ENCODE assay signal across 9 cellular contexts in genomic region chr14:21852061-21852664, GRCh38.
DNase-seq lines count a peak whose midpoint lies in the region; ATAC-seq and TF ChIP-seq lines count a peak whose summit lies in the region.
"Had no signal": no experiment of that assay in that cellular context is flagged by ENCODE, and none has a peak within 500 bp of the region (broad histone marks: within the 10 kb centered on the region; RNA-seq: fewer than 3 reads in every experiment).

No MANE protein-coding gene starts in this region.

- no peak overlapping the region for H3K27ac ChIP-seq in endodermal cell (ENCODE audit: low read depth, low read length)
- no peak overlapping the region for H3K27ac ChIP-seq in tibial nerve
- H3K27ac ChIP-seq in aorta (ENCODE audit: low read depth in 1 of 2, low read length in 2 of 2) = no peak overlapping the region
- H3K27ac ChIP-seq: BLaER1 treated with 17β-estradiol and CSF1 and Interleukin-3, amounts not matched to agents 10 nM and 100 nM had no signal

- H3K36me3 Mint-ChIP-seq in activated CD8-positive, alpha-beta T cell treated with anti-CD3 and anti-CD28 coated beads for 36 hours (ENCODE audit: low read depth) = peaks cover 19% of the 10 kb centered on the region
- H3K36me3 Mint-ChIP-seq in endodermal cell (ENCODE audit: low read depth) (no peaks in the 10 kb centered on the region), neural crest cell (ENCODE audit: low read depth) (no peaks in the 10 kb centered on the region)

- CTCF ChIA-PET in activated CD8-positive, alpha-beta T cell treated with anti-CD3 and anti-CD28 coated beads for 36 hours (lab: Charles Lee) = interaction anchor here (0.6 to 3.4 kb wide), 45 partner anchors 10 to 802 kb away, joined by 3 to 43 read pairs (median 4); no protein-coding TSS in a partner anchor

- POLR2A ChIA-PET in activated CD8-positive, alpha-beta T cell treated with anti-CD3 and anti-CD28 coated beads for 36 hours (lab: Charles Lee) = interaction anchor here (0.8 to 2.4 kb wide), 8 partner anchors 10 to 703 kb away, joined by 3 to 10 read pairs (median 4); no protein-coding TSS in a partner anchor

- peak overlapping the region; percentile 80 for H3K27ac Mint-ChIP-seq in activated CD8-positive, alpha-beta T cell treated with anti-CD3 and anti-CD28 coated beads for 36 hours
- H3K27ac Mint-ChIP-seq in endodermal cell (no peak overlapping the region), neural crest cell (ENCODE audit: unreplicated experiment) (no peak overlapping the region)

- peaks cover 6% of the 10 kb centered on the region for H3K4me1 Mint-ChIP-seq in activated CD8-positive, alpha-beta T cell treated with anti-CD3 and anti-CD28 coated beads for 36 hours (ENCODE audit: low read depth)
- peaks cover 7% of the 10 kb centered on the region for H3K4me1 Mint-ChIP-seq in endodermal cell
- H3K4me1 Mint-ChIP-seq in neural crest cell = peaks cover 4% of the 10 kb centered on the region

- no peaks in the 10 kb centered on the region for H3K9me3 Mint-ChIP-seq in activated CD8-positive, alpha-beta T cell treated with anti-CD3 and anti-CD28 coated beads for 36 hours
- H3K9me3 Mint-ChIP-seq in endodermal cell = no peaks in the 10 kb centered on the region
- H3K9me3 Mint-ChIP-seq in neural crest cell = no peaks in the 10 kb centered on the region

- TF ChIP-seq CTCF in activated CD8-positive, alpha-beta T cell treated with anti-CD3 and anti-CD28 coated beads for 36 hours (IDR thresholded peaks at IDR 0.05) = peak; percentile 71
- TF ChIP-seq CTCF in endodermal cell (conservative IDR thresholded peaks at IDR 0.05) (peak; percentile 92), neural crest cell (conservative IDR thresholded peaks at IDR 0.05) (peak; percentile 82), tibial nerve (IDR thresholded peaks at IDR 0.05) (peak in 4 of 5 experiments; percentile 25 to 51 (median 46))

- DNase-seq in NCI-H1694 treated with DMSO at 0.1 percent for 48 hours (lab: John Stamatoyannopoulos, UW) (peak; percentile 3), NCI-H1694 (lab: John Stamatoyannopoulos, UW) (no peak), MV-4-11 (lab: John Stamatoyannopoulos, UW) (peak; percentile 17), endodermal cell (peak; percentile 90), neural crest cell (ENCODE audit: low read depth, low spot score) (peak; percentile 71), tibial nerve (ENCODE audit: low spot score in 2 of 2) (peak; percentile 18 to 35), aorta (no peak)
- peak; percentile 89 for DNase-seq in activated CD8-positive, alpha-beta T cell treated with anti-CD3 and anti-CD28 coated beads for 36 hours

- 22 to 33% methylated on average over 2 to 4 of the region's 4 CpGs for WGBS in endodermal cell (ENCODE audit: insufficient coverage in 1 of 2, insufficient read length in 1 of 2), 2 experiments
- WGBS in tibial nerve, 2 donors = 27 to 30% methylated on average over 4 of the region's 4 CpGs
- 19% methylated on average over 4 of the region's 4 CpGs for whole genome bisulfite sequencing in aorta, 2 donors

- TF ChIP-seq POLR2A in tibial nerve (IDR thresholded peaks at IDR 0.05) = no peak

- H3K4me3 Mint-ChIP-seq in activated CD8-positive, alpha-beta T cell treated with anti-CD3 and anti-CD28 coated beads for 36 hours = peak overlapping the region; percentile 79
- H3K4me3 Mint-ChIP-seq in endodermal cell (no peak overlapping the region), neural crest cell (no peak overlapping the region)

- ATAC-seq in activated CD8-positive, alpha-beta T cell treated with anti-CD3 and anti-CD28 coated beads for 36 hours = peak; percentile 83
- no peak for ATAC-seq in aorta (ENCODE audit: low FRiP score)

- no peaks in the 10 kb centered on the region for H3K27me3 ChIP-seq in endodermal cell (ENCODE audit: control insufficient read depth, insufficient read depth, low read length, poor library complexity, severe bottlenecking)
- H3K27me3 ChIP-seq in tibial nerve = no peaks in the 10 kb centered on the region
- H3K27me3 ChIP-seq in aorta (ENCODE audit: control insufficient read depth in 1 of 2, insufficient read depth in 2 of 2, low read length in 1 of 2) = no peaks in the 10 kb centered on the region
- H3K27me3 ChIP-seq: BLaER1 treated with 17β-estradiol and CSF1 and Interleukin-3, amounts not matched to agents 10 nM and 100 nM had no signal

- no peaks in the 10 kb centered on the region for H3K4me1 ChIP-seq in endodermal cell (ENCODE audit: control insufficient read depth, insufficient read depth, low read length)
- H3K4me1 ChIP-seq in tibial nerve = no peaks in the 10 kb centered on the region
- H3K4me1 ChIP-seq in aorta (ENCODE audit: control insufficient read depth in 1 of 2, insufficient read depth in 2 of 2, low read length in 2 of 2) = no peaks in the 10 kb centered on the region
- H3K4me1 ChIP-seq: BLaER1 treated with 17β-estradiol and CSF1 and Interleukin-3, amounts not matched to agents 10 nM and 100 nM had no signal

- H3K9me3 ChIP-seq in endodermal cell (ENCODE audit: control insufficient read depth, low read length) (no peaks in the 10 kb centered on the region), tibial nerve (no peaks in the 10 kb centered on the region), aorta (ENCODE audit: control insufficient read depth, low read length) (no peaks in the 10 kb centered on the region)
- H3K9me3 ChIP-seq: BLaER1 treated with 17β-estradiol and CSF1 and Interleukin-3, amounts not matched to agents 10 nM and 100 nM had no signal

- no peak overlapping the region for H3K4me3 ChIP-seq in endodermal cell (ENCODE audit: low read length)
- no peak overlapping the region for H3K4me3 ChIP-seq in tibial nerve
- no peak overlapping the region for H3K4me3 ChIP-seq in aorta (ENCODE audit: low read length in 2 of 2)
- H3K4me3 ChIP-seq: BLaER1 treated with 17β-estradiol and CSF1 and Interleukin-3, amounts not matched to agents 10 nM and 100 nM had no signal

- no peak for TF ChIP-seq EP300 in tibial nerve (IDR thresholded peaks at IDR 0.05)

- no peak overlapping the region for H3K9ac ChIP-seq in endodermal cell (ENCODE audit: extremely low read depth, low read length, poor library complexity, severe bottlenecking)

- H3K27me3 Mint-ChIP-seq in activated CD8-positive, alpha-beta T cell treated with anti-CD3 and anti-CD28 coated beads for 36 hours = peaks cover 7% of the 10 kb centered on the region
- H3K27me3 Mint-ChIP-seq in endodermal cell (ENCODE audit: insufficient read depth) (peaks cover 26% of the 10 kb centered on the region), neural crest cell (ENCODE audit: low read depth) (peaks cover 65% of the 10 kb centered on the region)

- H3K36me3 ChIP-seq in endodermal cell (ENCODE audit: control insufficient read depth, insufficient read depth, low read length) (no peaks in the 10 kb centered on the region), tibial nerve (no peaks in the 10 kb centered on the region), aorta (ENCODE audit: control insufficient read depth in 1 of 2, insufficient read depth in 2 of 2, low read length in 1 of 2) (no peaks in the 10 kb centered on the region)
- H3K36me3 ChIP-seq: BLaER1 treated with 17β-estradiol and CSF1 and Interleukin-3, amounts not matched to agents 10 nM and 100 nM had no signal

- intact Hi-C loops in activated CD8-positive, alpha-beta T cell treated with anti-CD3 and anti-CD28 coated beads for 36 hours (cut with micrococcal nuclease) = no loop called here
- intact Hi-C loops in aorta (cut with DNase I) = no loop called here

Comparison
In these comparisons a context has a peak if more than half of its experiments do, and no peak if none do; other contexts are left out.
1. DNase-seq: peak in NCI-H1694 treated with DMSO at 0.1 percent for 48 hours (single experiment), MV-4-11 (single experiment), activated CD8-positive, alpha-beta T cell treated with anti-CD3 and anti-CD28 coated beads for 36 hours (single experiment), endodermal cell (single experiment), neural crest cell (single experiment) and tibial nerve (2 of 2); none in NCI-H1694 (single experiment) and aorta (0 of 2).
2. Peak in every context shown above with its lines, with median percentiles within 50 percentile points of each other: CTCF ChIP-seq.